6 cellular contexts compared by ENCODE assay signal in the genomic region with DNA sequence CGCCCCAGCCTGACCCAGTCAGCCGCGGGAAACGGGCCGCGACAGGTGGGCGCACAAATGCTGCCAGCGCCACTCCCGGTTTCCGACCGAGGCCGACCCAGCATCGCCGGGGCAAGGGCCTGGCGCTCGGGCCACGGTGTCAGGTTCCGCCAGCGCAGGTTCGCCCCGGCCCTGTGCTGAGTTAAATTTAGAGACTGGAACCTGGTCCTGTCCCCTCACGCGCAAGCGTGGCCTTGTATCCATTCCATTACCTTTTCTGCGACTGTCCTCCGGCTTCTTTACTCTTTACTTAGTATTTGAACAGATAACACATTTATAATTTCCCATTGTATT. TPM values are rescaled to one million over a fixed set of nuclear protein-coding genes. Genes with fewer than 3 reads are reported as not detected.
A peak's percentile ranks its signal among the peaks of the same experiment; 100 is the strongest.
DNase-seq lines count a peak whose midpoint lies in the region; ATAC-seq, FAIRE-seq and TF ChIP-seq lines count a peak whose summit lies in the region.

No MANE protein-coding gene starts in this region.

- TF ChIP-seq CTCF in A673 (conservative IDR thresholded peaks at IDR 0.05; ENCODE audit: low read depth, low read length) (no peak), kidney (IDR thresholded peaks at IDR 0.05; ENCODE audit: borderline replicate concordance, extremely low read depth, insufficient read depth) (no peak)

- intact Hi-C loops in A673 (cut with micrococcal nuclease; ENCODE audit: unreplicated experiment): no loop called here
- intact Hi-C loops in kidney (cut with DNase I): no loop called here

- ATAC-seq in HG02623 (IDR thresholded peaks at IDR 0.05; ENCODE audit: unreplicated experiment) (no peak), GM21619 (IDR thresholded peaks at IDR 0.05; ENCODE audit: unreplicated experiment) (no peak)

- FAIRE-seq in kidney (lab: Jason Lieb, UNC): no peak
- FAIRE-seq in frontal cortex (lab: Jason Lieb, UNC): no peak

- H3K9me3 ChIP-seq in A673 (ENCODE audit: low read depth, low read length, poor library complexity, severe bottlenecking): no peaks in the 10 kb centered on the region
- H3K9me3 ChIP-seq in kidney (ENCODE audit: control insufficient read depth in 1 of 2, low read length in 2 of 2): no peaks in the 10 kb centered on the region

- H3K27me3 ChIP-seq in A673 (replicated peaks; ENCODE audit: insufficient read depth, low read depth, low read length, poor library complexity): no peaks in the 10 kb centered on the region

- peak overlapping the region in 1 of 2 donors; percentile 46 for H3K9ac ChIP-seq in kidney (ENCODE audit: low read length in 2 of 2)

- H3K4me3 ChIP-seq in A673 (ENCODE audit: low read depth, low read length, poor library complexity, severe bottlenecking) (peak overlapping the region; percentile 72), kidney (ENCODE audit: low read length in 2 of 2) (peak overlapping the region; percentile 31 to 63)

- POLR2A ChIA-PET in A673 (lab: Charles Lee; ENCODE audit: low non-redundant PET): no interaction called here

- H3K27ac ChIP-seq in A673 (ENCODE audit: low read depth, low read length, poor library complexity, severe bottlenecking): no peak overlapping the region
- H3K27ac ChIP-seq in kidney (ENCODE audit: low read depth in 2 of 2, low read length in 2 of 2): no peak overlapping the region

- CTCF ChIA-PET in A673 (lab: Charles Lee): no interaction called here

- H3K4me1 ChIP-seq in A673 (ENCODE audit: insufficient read depth, low read length, poor library complexity, severe bottlenecking) (peaks cover 6% of the 10 kb centered on the region), kidney (ENCODE audit: control insufficient read depth in 1 of 2, insufficient read depth in 1 of 2, low read depth in 1 of 2, low read length in 2 of 2) (peaks cover 9 to 13% of the 10 kb centered on the region in 2 donors)

- no TSS peak for BruUV-seq in A673 (replicated peaks; lab: Mats Ljungman, UMichigan)

- DNase-seq in A673 (ENCODE audit: low spot score) (no peak), SW480 (ENCODE audit: low spot score) (peak; percentile 56), kidney (no peak), frontal cortex (ENCODE audit: low spot score in 2 of 2) (no peak)

- no peaks in the 10 kb centered on the region for H3K36me3 ChIP-seq in A673 (ENCODE audit: insufficient read depth, low read length, poor library complexity, severe bottlenecking)
- no peaks in the 10 kb centered on the region for H3K36me3 ChIP-seq in kidney (ENCODE audit: control insufficient read depth in 1 of 2, insufficient read depth in 2 of 2, low read length in 2 of 2)

RNA-seq across cellular contexts. Expression of a gene that starts 0.4 kb away (rescaled TPM):
- 0.96 TPM in 1 of 2 replicates, not detected in the other for total RNA-seq in A673 (2021)
- 6.3 TPM for total RNA-seq in kidney
- 5.7 TPM for polyA plus RNA-seq in kidney (ENCODE audit: insufficient read depth, low read depth, low replicate concordance)
- 2.0 TPM for total RNA-seq in frontal cortex

RNA-seq across cellular contexts. Expression of a gene that starts 17.7 kb away (rescaled TPM):
- 24.2 and 24.6 TPM in 2 replicates for total RNA-seq in A673 (2021)
- total RNA-seq in kidney: 34.9 TPM
- 21.8 TPM for polyA plus RNA-seq in kidney (ENCODE audit: insufficient read depth, low read depth, low replicate concordance)
- total RNA-seq in frontal cortex: 12.2 TPM

RNA-seq across cellular contexts. Expression of a gene that starts 38.3 kb away (rescaled TPM):
- 1,719 and 1,726 TPM in 2 replicates for total RNA-seq in A673 (2021)
- 1,240 TPM for total RNA-seq in kidney
- polyA plus RNA-seq in kidney (ENCODE audit: insufficient read depth, low read depth, low replicate concordance): 1,699 TPM
- total RNA-seq in frontal cortex: 3,351 TPM

RNA-seq across cellular contexts. Expression of a gene that starts 55.6 kb away (rescaled TPM):
- total RNA-seq in A673 (2021) (7.3 and 7.9 TPM in 2 replicates), kidney (18.4 TPM), frontal cortex (9.8 TPM)
- polyA plus RNA-seq in kidney (ENCODE audit: insufficient read depth, low read depth, low replicate concordance): 9.7 TPM

RNA-seq across cellular contexts. Expression of a gene that starts 58.0 kb away (rescaled TPM):
- total RNA-seq in A673 (2021): not detected in 2 replicates
- total RNA-seq in kidney: not detected
- not detected for polyA plus RNA-seq in kidney (ENCODE audit: insufficient read depth, low read depth, low replicate concordance)
- total RNA-seq in frontal cortex: not detected
